ENCODE assay signal across 9 cellular contexts in the genomic region with DNA sequence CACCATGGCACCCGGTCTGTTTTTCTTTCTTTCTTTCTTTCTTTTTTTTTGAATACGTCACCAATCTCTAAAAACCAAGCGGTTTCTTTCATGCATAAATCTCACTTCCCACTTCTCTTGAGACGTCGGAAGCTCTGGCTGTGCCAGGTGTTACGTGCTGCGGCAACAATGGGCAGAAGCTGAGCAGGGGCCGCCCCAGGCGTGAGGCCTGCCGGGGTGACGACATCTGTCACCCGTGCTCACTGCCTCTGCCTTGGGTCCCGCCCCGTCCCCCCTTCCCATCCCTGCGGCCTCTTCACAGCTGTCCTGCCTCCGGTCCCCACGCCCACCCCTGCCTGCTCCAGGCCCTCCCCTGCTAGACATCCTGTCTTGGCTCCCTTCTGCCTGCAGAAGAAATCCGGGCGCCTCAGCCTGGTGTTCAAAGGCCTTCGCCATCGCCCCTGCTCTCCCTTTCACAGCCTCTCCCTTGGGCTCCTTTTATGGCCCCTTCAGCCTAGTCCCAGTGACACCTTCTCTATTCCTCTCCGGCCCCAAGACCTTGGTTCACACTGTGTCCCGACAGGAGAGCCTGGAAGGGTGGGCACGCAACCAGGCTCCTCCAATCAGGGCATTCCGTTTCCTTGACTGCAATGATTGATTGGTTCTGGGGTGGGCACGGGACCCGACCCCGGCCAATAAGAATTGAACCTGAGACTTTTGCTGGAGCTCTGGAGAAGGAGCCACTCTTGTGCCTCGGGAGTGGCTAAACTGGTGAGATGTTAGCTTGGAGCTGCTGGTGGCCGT. TPM values are rescaled to one million over a fixed set of nuclear protein-coding genes. Genes with fewer than 3 reads are reported as not detected.
DNase-seq lines count a peak whose midpoint lies in the region; ATAC-seq and TF ChIP-seq lines count a peak whose summit lies in the region.
"Had no signal": no experiment of that assay in that cellular context is flagged by ENCODE, and none has a peak within 500 bp of the region (broad histone marks: within the 10 kb centered on the region; RNA-seq: fewer than 3 reads in every experiment).

No MANE protein-coding gene starts in this region.

- H3K9me3 Mint-ChIP-seq in CD8-positive, alpha-beta T cell, result no peaks in the 10 kb centered on the region
- H3K9me3 Mint-ChIP-seq in glutamatergic neuron (ENCODE audit: unreplicated experiment), result peaks cover 5% of the 10 kb centered on the region

- in situ Hi-C loops in brain microvascular endothelial cell (cut with HindIII; ENCODE audit: low pct_ligation_motif_present, low sequenced_read_pairs), result no loop called here

- H3K4me1 Mint-ChIP-seq in CD8-positive, alpha-beta T cell (ENCODE audit: low read depth), result peaks cover 50% of the 10 kb centered on the region
- H3K4me1 Mint-ChIP-seq in glutamatergic neuron (ENCODE audit: low read depth, unreplicated experiment), result peaks cover 19% of the 10 kb centered on the region

- H3K27me3 Mint-ChIP-seq in CD8-positive, alpha-beta T cell (ENCODE audit: low read depth), result no peaks in the 10 kb centered on the region
- H3K27me3 Mint-ChIP-seq in glutamatergic neuron (ENCODE audit: unreplicated experiment), result peaks cover 12% of the 10 kb centered on the region

- CTCF ChIA-PET in CD8-positive, alpha-beta T cell (lab: Charles Lee), result interaction anchor here (0.6 to 12.2 kb wide), 6 partner anchors 12 to 286 kb away, joined by 3 to 181 read pairs (median 4); no protein-coding TSS in a partner anchor

- no peaks in the 10 kb centered on the region for H3K9me3 ChIP-seq in CD8-positive, alpha-beta T cell (ENCODE audit: low read length)

- H3K4me3 ChIP-seq in CD8-positive, alpha-beta T cell (ENCODE audit: low read depth, low read length), result no peak overlapping the region
- no peak overlapping the region for H3K4me3 ChIP-seq in brain microvascular endothelial cell (ENCODE audit: low read depth, low read length)

- intact Hi-C loops in CD8-positive, alpha-beta T cell (cut with DNase I, micrococcal nuclease), result loop anchor here (1.0 to 5.0 kb wide), 5 partner anchors 18 to 174 kb away; partner anchors contain the start of genes CAMKK1 (in 2 of the 2) and ATP2A3 (in 1 of the 2)

- POLR2A ChIA-PET in CD8-positive, alpha-beta T cell (lab: Charles Lee), result interaction anchor here (0.7 to 1.7 kb wide), 2 partner anchors 65 to 170 kb away, joined by 3 to 5 read pairs; partner anchors contain the start of gene NCBP3

- DNase-seq in CD8-positive, alpha-beta T cell, result peak; percentile 14 to 95 (median 57)
- DNase-seq in GM20000 (ENCODE audit: low spot score), result peak; percentile 85
- DNase-seq in activated CD4-positive, alpha-beta T cell treated with anti-CD3 and anti-CD28 coated beads for 24 hours (ENCODE audit: low read depth in 2 of 2), result peak; percentile 44 to 58
- DNase-seq in glutamatergic neuron, result peak; percentile 81
- DNase-seq in stimulated activated naive CD8-positive, alpha-beta T cell treated with anti-CD3 and anti-CD28 coated beads, Interleukin-15, Interleukin-2, amounts not matched to agents 100 U/mL and 50 U/mL, for 24 hours, result peak; percentile 83
- DNase-seq in brain microvascular endothelial cell, result no peak
- DNase-seq in AML-193 (lab: John Stamatoyannopoulos, UW), result no peak

- ATAC-seq in CD8-positive, alpha-beta T cell, result peak; percentile 90
- peak; percentile 59 for ATAC-seq in HG03520 (IDR thresholded peaks at IDR 0.05; ENCODE audit: unreplicated experiment)
- peak; percentile 87 for ATAC-seq in stimulated activated naive CD8-positive, alpha-beta T cell treated with anti-CD3 and anti-CD28 coated beads, Interleukin-15, Interleukin-2, amounts not matched to agents 100 U/mL and 50 U/mL, for 24 hours

- H3K36me3 Mint-ChIP-seq in CD8-positive, alpha-beta T cell, result no peaks in the 10 kb centered on the region
- no peaks in the 10 kb centered on the region for H3K36me3 Mint-ChIP-seq in glutamatergic neuron (ENCODE audit: unreplicated experiment)
- H3K36me3 Mint-ChIP-seq: brain had no signal

- no peak for TF ChIP-seq CTCF in CD8-positive, alpha-beta T cell (IDR thresholded peaks at IDR 0.05)
- no peak for TF ChIP-seq CTCF in GM20000 (IDR thresholded peaks at IDR 0.05; ENCODE audit: extremely low read depth, missing control alignments)
- no peak for TF ChIP-seq CTCF in glutamatergic neuron (IDR thresholded peaks at IDR 0.05; ENCODE audit: partially characterized antibody, unreplicated experiment)
- no peak for TF ChIP-seq CTCF in brain microvascular endothelial cell (IDR thresholded peaks at IDR 0.05; ENCODE audit: low read depth, low read length, missing control alignments)

- H3K4me1 ChIP-seq in CD8-positive, alpha-beta T cell (ENCODE audit: insufficient read depth, low read length), result peaks cover 43% of the 10 kb centered on the region

- H3K27ac ChIP-seq in CD8-positive, alpha-beta T cell (ENCODE audit: low read depth, low read length), result peak overlapping the region; percentile 72
- no peak overlapping the region for H3K27ac ChIP-seq in brain microvascular endothelial cell

- H3K27me3 ChIP-seq in CD8-positive, alpha-beta T cell (ENCODE audit: insufficient read depth, low read length), result no peaks in the 10 kb centered on the region
- no peaks in the 10 kb centered on the region for H3K27me3 ChIP-seq in brain microvascular endothelial cell (replicated peaks)

- H3K4me3 Mint-ChIP-seq in CD8-positive, alpha-beta T cell, result peak overlapping the region; percentile 49
- peak overlapping the region; percentile 53 for H3K4me3 Mint-ChIP-seq in glutamatergic neuron (ENCODE audit: unreplicated experiment)
- H3K4me3 Mint-ChIP-seq: brain had no signal

- H3K27ac Mint-ChIP-seq in CD8-positive, alpha-beta T cell, result peak overlapping the region; percentile 87
- peak overlapping the region; percentile 97 for H3K27ac Mint-ChIP-seq in glutamatergic neuron (ENCODE audit: unreplicated experiment)

- H3K36me3 ChIP-seq in CD8-positive, alpha-beta T cell (ENCODE audit: insufficient read depth, low read length), result no peaks in the 10 kb centered on the region
- H3K36me3 ChIP-seq in brain microvascular endothelial cell (replicated peaks), result no peaks in the 10 kb centered on the region

RNA-seq across cellular contexts. Expression of gene P2RX1, which starts 4.8 kb away (rescaled TPM):
- total RNA-seq in CD8-positive, alpha-beta T cell, result under 1 TPM; 0.67 to 0.95 TPM
- total RNA-seq in glutamatergic neuron (ENCODE audit: unreplicated experiment), result 2.1 TPM

RNA-seq across cellular contexts. Expression of gene CAMKK1, which starts 18.6 kb away (rescaled TPM):
- 1 to 10 TPM; 5.3 to 5.9 TPM for total RNA-seq in CD8-positive, alpha-beta T cell
- total RNA-seq in glutamatergic neuron (ENCODE audit: unreplicated experiment), result 41.3 TPM

RNA-seq across cellular contexts. Expression of gene ATP2A3, which starts 52.8 kb away (rescaled TPM):
- total RNA-seq in CD8-positive, alpha-beta T cell, result 100 to 1,000 TPM; 197 to 200 TPM
- total RNA-seq in glutamatergic neuron (ENCODE audit: unreplicated experiment), result 97.8 TPM

Comparison
In these comparisons a context has a peak if more than half of its experiments do, and no peak if none do; other contexts are left out.
1. DNase-seq: peak in CD8-positive, alpha-beta T cell (7 of 7), GM20000 (single experiment), activated CD4-positive, alpha-beta T cell treated with anti-CD3 and anti-CD28 coated beads for 24 hours (2 of 2), glutamatergic neuron (single experiment) and stimulated activated naive CD8-positive, alpha-beta T cell treated with anti-CD3 and anti-CD28 coated beads, Interleukin-15, Interleukin-2, amounts not matched to agents 100 U/mL and 50 U/mL, for 24 hours (single experiment); none in brain microvascular endothelial cell (single experiment) and AML-193 (0 of 2).
2. Peak in every context shown above with its lines, with median percentiles within 50 percentile points of each other: ATAC-seq.